8 cellular contexts compared by ENCODE assay signal in genomic region chr11:65961267-65962135, GRCh38. TPM values are rescaled to one million over a fixed set of nuclear protein-coding genes. Genes with fewer than 3 reads are reported as not detected.
DNase-seq lines count a peak whose midpoint lies in the region; ATAC-seq and TF ChIP-seq lines count a peak whose summit lies in the region.

A gene with protein sequence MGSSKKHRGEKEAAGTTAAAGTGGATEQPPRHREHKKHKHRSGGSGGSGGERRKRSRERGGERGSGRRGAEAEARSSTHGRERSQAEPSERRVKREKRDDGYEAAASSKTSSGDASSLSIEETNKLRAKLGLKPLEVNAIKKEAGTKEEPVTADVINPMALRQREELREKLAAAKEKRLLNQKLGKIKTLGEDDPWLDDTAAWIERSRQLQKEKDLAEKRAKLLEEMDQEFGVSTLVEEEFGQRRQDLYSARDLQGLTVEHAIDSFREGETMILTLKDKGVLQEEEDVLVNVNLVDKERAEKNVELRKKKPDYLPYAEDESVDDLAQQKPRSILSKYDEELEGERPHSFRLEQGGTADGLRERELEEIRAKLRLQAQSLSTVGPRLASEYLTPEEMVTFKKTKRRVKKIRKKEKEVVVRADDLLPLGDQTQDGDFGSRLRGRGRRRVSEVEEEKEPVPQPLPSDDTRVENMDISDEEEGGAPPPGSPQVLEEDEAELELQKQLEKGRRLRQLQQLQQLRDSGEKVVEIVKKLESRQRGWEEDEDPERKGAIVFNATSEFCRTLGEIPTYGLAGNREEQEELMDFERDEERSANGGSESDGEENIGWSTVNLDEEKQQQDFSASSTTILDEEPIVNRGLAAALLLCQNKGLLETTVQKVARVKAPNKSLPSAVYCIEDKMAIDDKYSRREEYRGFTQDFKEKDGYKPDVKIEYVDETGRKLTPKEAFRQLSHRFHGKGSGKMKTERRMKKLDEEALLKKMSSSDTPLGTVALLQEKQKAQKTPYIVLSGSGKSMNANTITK (plus strand): TSS chr11:65961734. CDS start chr11:65961781, 47 bp downstream.

- H3K9me3 ChIP-seq in smooth muscle cell (replicated peaks; ENCODE audit: low read depth): no peaks in the 10 kb centered on the region

- H3K27ac ChIP-seq in caudate nucleus (ENCODE audit: low read depth, low read length) (peak within 1 kb of the TSS; percentile 88), smooth muscle cell (ENCODE audit: low read depth) (peak within 1 kb of the TSS; percentile 94)

- H3K4me1 ChIP-seq in smooth muscle cell (ENCODE audit: low read depth): peaks cover 12% of the 10 kb centered on the region

- no peaks in the 10 kb centered on the region for H3K27me3 ChIP-seq in smooth muscle cell (ENCODE audit: low read depth)

- peak within 1 kb of the TSS; percentile 90 for H2AFZ ChIP-seq in smooth muscle cell (ENCODE audit: low read depth)

- no peaks in the 10 kb centered on the region for H3K36me3 ChIP-seq in smooth muscle cell (ENCODE audit: low read depth)

- TF ChIP-seq CTCF in smooth muscle cell (IDR thresholded peaks at IDR 0.05; ENCODE audit: borderline replicate concordance, insufficient read depth, poor library complexity, severe bottlenecking): no peak

- peak; percentile 99 for DNase-seq in AG08396 (ENCODE audit: low spot score)
- DNase-seq in NCI-H446 (lab: John Stamatoyannopoulos, UW): peak; percentile 97 to 99
- peak; percentile 79 to 89 (median 86) for DNase-seq in activated CD4-positive, CD25-positive, alpha-beta regulatory T cell (lab: John Stamatoyannopoulos, UW)
- peak; percentile 39 to 99 (median 95) for DNase-seq in caudate nucleus (lab: John Stamatoyannopoulos, UW)
- peak; percentile 100 for DNase-seq in iPS-NIHi7 (ENCODE audit: extremely low spot score)
- peak; percentile 86 for DNase-seq in smooth muscle cell (lab: John Stamatoyannopoulos, UW; ENCODE audit: unreplicated experiment)

- peak within 1 kb of the TSS; percentile 96 for H3K4me2 ChIP-seq in smooth muscle cell

- H3K4me3 ChIP-seq in smooth muscle cell: peak within 1 kb of the TSS; percentile 96

- H3K9ac ChIP-seq in smooth muscle cell (ENCODE audit: low read depth): peak within 1 kb of the TSS; percentile 99

- peaks cover 7% of the 10 kb centered on the region for H4K20me1 ChIP-seq in smooth muscle cell (ENCODE audit: low read depth)

- H3K79me2 ChIP-seq in smooth muscle cell (ENCODE audit: low read depth): peaks cover 26% of the 10 kb centered on the region

- no peaks in the 10 kb centered on the region for H3F3A ChIP-seq in smooth muscle cell (ENCODE audit: low read depth)

- ATAC-seq in GM19023 (IDR thresholded peaks at IDR 0.05; ENCODE audit: unreplicated experiment) (peak; percentile 75), HG03342 (IDR thresholded peaks at IDR 0.05; ENCODE audit: unreplicated experiment) (peak; percentile 82)

- WGBS in smooth muscle cell (ENCODE audit: low lambda C conversion rate): 1% methylated on average over 74 of the region's 96 CpGs

RNA-seq across cellular contexts. Expression of the gene that starts here (rescaled TPM):
- 13.0 and 22.5 TPM in 2 replicates for total RNA-seq in smooth muscle cell
- polyA plus RNA-seq in smooth muscle cell: 61.4 and 62.5 TPM in 2 replicates

Comparison
In these comparisons a context has a peak if more than half of its experiments do, and no peak if none do; other contexts are left out.
1. Peak in every context shown above with its lines: DNase-seq, ATAC-seq, H3K4me3 ChIP-seq and H3K27ac ChIP-seq.